In genomic region chr7:26278769-26279168, GRCh38 we compare ENCODE assay signal across 1 cellular context.
TF ChIP-seq lines count a peak whose summit lies in the region.

No MANE protein-coding gene starts in this region.

TF ChIP-seq in Ishikawa, 13 proteins besides CTCF, POLR2A, EP300 and RAD21 (continued from another document):
- TF ChIP-seq REST (IDR thresholded peaks at IDR 0.05; ENCODE audit: low read depth) (no peak), EGR1 (IDR thresholded peaks at IDR 0.05) (no peak)
